In genomic region chr3:175179055-175179454, GRCh38 we compare ENCODE assay signal across 17 cellular contexts.
DNase-seq lines count a peak whose midpoint lies in the region; ATAC-seq lines count a peak whose summit lies in the region.
"Had no signal": no experiment of that assay in that cellular context is flagged by ENCODE, and none has a peak within 500 bp of the region (broad histone marks: within the 10 kb centered on the region; RNA-seq: fewer than 3 reads in every experiment).

No MANE protein-coding gene starts in this region.

- ATAC-seq in left lobe of liver: peak; percentile 62
- no peak for ATAC-seq in activated naive CD8-positive, alpha-beta T cell treated with anti-CD3 and anti-CD28 coated beads, Interleukin-2, amount 50 U/mL, for 24 hours
- ATAC-seq: activated CD8-positive, alpha-beta T cell treated with anti-CD3 and anti-CD28 coated beads, Interleukin-2, amount 10 ng/mL, durations not matched to agents 7 days and 5 days; right cardiac atrium; stimulated activated naive B cell treated with anti-CD40 and anti-IgM and Interleukin-4, amounts not matched to agents 10 μg/mL and 1 μg/mL and 100 μg/mL, for 72 hours had no signal

- no peaks in the 10 kb centered on the region for H3K27me3 Mint-ChIP-seq in activated naive CD8-positive, alpha-beta T cell treated with anti-CD3 and anti-CD28 coated beads, Interleukin-2, amount 50 U/mL, for 24 hours
- H3K27me3 Mint-ChIP-seq: activated naive CD4-positive, alpha-beta T cell treated with anti-CD3 and anti-CD28 coated beads, Interleukin-2, amount 50 U/mL, for 24 hours; memory B cell; stimulated activated naive B cell treated with anti-CD40 and anti-IgM and Interleukin-4, amounts not matched to agents 10 μg/mL and 1 μg/mL and 100 μg/mL, for 72 hours had no signal

- H3K9me3 Mint-ChIP-seq in activated naive CD8-positive, alpha-beta T cell treated with anti-CD3 and anti-CD28 coated beads, Interleukin-2, amount 50 U/mL, for 24 hours: no peaks in the 10 kb centered on the region
- H3K9me3 Mint-ChIP-seq: activated naive CD4-positive, alpha-beta T cell treated with anti-CD3 and anti-CD28 coated beads, Interleukin-2, amount 50 U/mL, for 24 hours had no signal

- no peaks in the 10 kb centered on the region for H3K36me3 Mint-ChIP-seq in activated naive CD8-positive, alpha-beta T cell treated with anti-CD3 and anti-CD28 coated beads, Interleukin-2, amount 50 U/mL, for 24 hours (ENCODE audit: low read depth)
- H3K36me3 Mint-ChIP-seq: activated naive CD4-positive, alpha-beta T cell treated with anti-CD3 and anti-CD28 coated beads, Interleukin-2, amount 50 U/mL, for 24 hours; memory B cell; stimulated activated naive B cell treated with anti-CD40 and anti-IgM and Interleukin-4, amounts not matched to agents 10 μg/mL and 1 μg/mL and 100 μg/mL, for 72 hours had no signal

- H3K4me1 Mint-ChIP-seq in activated naive CD8-positive, alpha-beta T cell treated with anti-CD3 and anti-CD28 coated beads, Interleukin-2, amount 50 U/mL, for 24 hours: no peaks in the 10 kb centered on the region
- H3K4me1 Mint-ChIP-seq: activated naive CD4-positive, alpha-beta T cell treated with anti-CD3 and anti-CD28 coated beads, Interleukin-2, amount 50 U/mL, for 24 hours; memory B cell; stimulated activated naive B cell treated with anti-CD40 and anti-IgM and Interleukin-4, amounts not matched to agents 10 μg/mL and 1 μg/mL and 100 μg/mL, for 72 hours had no signal

- no peak overlapping the region for H3K4me3 Mint-ChIP-seq in activated naive CD8-positive, alpha-beta T cell treated with anti-CD3 and anti-CD28 coated beads, Interleukin-2, amount 50 U/mL, for 24 hours
- H3K4me3 Mint-ChIP-seq: activated CD8-positive, alpha-beta T cell treated with anti-CD3 and anti-CD28 coated beads, Interleukin-2, amount 10 ng/mL, durations not matched to agents 7 days and 5 days; activated naive CD4-positive, alpha-beta T cell treated with anti-CD3 and anti-CD28 coated beads, Interleukin-2, amount 50 U/mL, for 24 hours; memory B cell; stimulated activated naive B cell treated with anti-CD40 and anti-IgM and Interleukin-4, amounts not matched to agents 10 μg/mL and 1 μg/mL and 100 μg/mL, for 72 hours had no signal

- H3K27ac Mint-ChIP-seq in activated naive CD8-positive, alpha-beta T cell treated with anti-CD3 and anti-CD28 coated beads, Interleukin-2, amount 50 U/mL, for 24 hours: no peak overlapping the region
- H3K27ac Mint-ChIP-seq: activated CD8-positive, alpha-beta T cell treated with anti-CD3 and anti-CD28 coated beads, Interleukin-2, amount 10 ng/mL, durations not matched to agents 7 days and 5 days; activated naive CD4-positive, alpha-beta T cell treated with anti-CD3 and anti-CD28 coated beads, Interleukin-2, amount 50 U/mL, for 24 hours; memory B cell; stimulated activated naive B cell treated with anti-CD40 and anti-IgM and Interleukin-4, amounts not matched to agents 10 μg/mL and 1 μg/mL and 100 μg/mL, for 72 hours had no signal

- DNase-seq in DMS153 (lab: John Stamatoyannopoulos, UW): peak; percentile 40
- peak; percentile 39 for DNase-seq in M059J (ENCODE audit: low read depth)
- peak; percentile 65 for DNase-seq in SHP77 treated with DMSO at 0.1 percent for 48 hours (lab: John Stamatoyannopoulos, UW)
- no peak for DNase-seq in left lobe of liver (ENCODE audit: low spot score)
- DNase-seq in NCI-H226: no peak
- no peak for DNase-seq in activated CD4-positive, alpha-beta T cell treated with anti-CD3 and anti-CD28 coated beads for 4 hours
- no peak for DNase-seq in activated naive CD8-positive, alpha-beta T cell treated with anti-CD3 and anti-CD28 coated beads, Interleukin-2, amount 50 U/mL, for 24 hours
- DNase-seq in NCI-H2107 (lab: John Stamatoyannopoulos, UW): no peak
- DNase-seq: activated CD8-positive, alpha-beta T cell treated with anti-CD3 and anti-CD28 coated beads, Interleukin-2, amount 10 ng/mL, durations not matched to agents 7 days and 5 days; activated T-cell treated with anti-CD3 and anti-CD28 coated beads, Interleukin-2, amount 50 U/mL, for 48 hours; GOT3; NCI-H187 treated with DMSO at 0.1 percent for 48 hours; NCI-H524; right cardiac atrium; stimulated activated naive B cell treated with anti-CD40 and anti-IgM and Interleukin-4, amounts not matched to agents 10 μg/mL and 1 μg/mL and 100 μg/mL, for 72 hours had no signal

Comparison
In these comparisons a context has a peak if more than half of its experiments do, and no peak if none do; other contexts are left out.
1. DNase-seq: peak in DMS153 (single experiment), M059J (single experiment) and SHP77 treated with DMSO at 0.1 percent for 48 hours (single experiment); none in left lobe of liver (single experiment), NCI-H226 (single experiment), activated CD4-positive, alpha-beta T cell treated with anti-CD3 and anti-CD28 coated beads for 4 hours (0 of 2), activated naive CD8-positive, alpha-beta T cell treated with anti-CD3 and anti-CD28 coated beads, Interleukin-2, amount 50 U/mL, for 24 hours (single experiment) and NCI-H2107 (single experiment).